21 cellular contexts compared by ENCODE assay signal in genomic region chr5:4994994-4995393, GRCh38.
A peak's percentile ranks its signal among the peaks of the same experiment; 100 is the strongest.
DNase-seq lines count a peak whose midpoint lies in the region; ATAC-seq, FAIRE-seq and TF ChIP-seq lines count a peak whose summit lies in the region.
"Had no signal": no experiment of that assay in that cellular context is flagged by ENCODE, and none has a peak within 500 bp of the region (broad histone marks: within the 10 kb centered on the region; RNA-seq: fewer than 3 reads in every experiment).

No MANE protein-coding gene starts in this region.

- H3K36me3 Mint-ChIP-seq in natural killer cell treated with Interleukin-12 subunit alpha and Interleukin-12 subunit beta and Interleukin-15 and Interleukin-18, amount 100 ng/mL, for 72 hours: no peaks in the 10 kb centered on the region
- H3K36me3 Mint-ChIP-seq: CD4-positive, CD25-positive, alpha-beta regulatory T cell had no signal

- H3K4me1 Mint-ChIP-seq in natural killer cell treated with Interleukin-12 subunit alpha and Interleukin-12 subunit beta and Interleukin-15 and Interleukin-18, amount 100 ng/mL, for 72 hours (ENCODE audit: low read depth in 2 of 2): no peaks in the 10 kb centered on the region
- H3K4me1 Mint-ChIP-seq: activated CD4-positive, alpha-beta T cell treated with anti-CD3 and anti-CD28 coated beads for 36 hours; CD4-positive, CD25-positive, alpha-beta regulatory T cell had no signal

- H3K4me3 Mint-ChIP-seq in natural killer cell treated with Interleukin-12 subunit alpha and Interleukin-12 subunit beta and Interleukin-15 and Interleukin-18, amount 100 ng/mL, for 72 hours: no peak overlapping the region
- H3K4me3 Mint-ChIP-seq: activated CD4-positive, alpha-beta T cell treated with anti-CD3 and anti-CD28 coated beads for 36 hours; CD4-positive, CD25-positive, alpha-beta regulatory T cell had no signal

- ATAC-seq in HG03432 (IDR thresholded peaks at IDR 0.05; ENCODE audit: unreplicated experiment): no peak
- no peak for ATAC-seq in natural killer cell treated with Interleukin-12 subunit alpha and Interleukin-12 subunit beta and Interleukin-15 and Interleukin-18, amount 100 ng/mL, for 72 hours
- ATAC-seq: activated CD4-positive, alpha-beta T cell treated with anti-CD3 and anti-CD28 coated beads for 36 hours; gastrocnemius medialis had no signal

- H3K36me3 ChIP-seq in kidney epithelial cell (ENCODE audit: control insufficient read depth, insufficient read depth, low read length): no peaks in the 10 kb centered on the region
- H3K36me3 ChIP-seq in effector memory CD4-positive, alpha-beta T cell (ENCODE audit: control insufficient read depth, insufficient read depth, low read length): no peaks in the 10 kb centered on the region
- H3K36me3 ChIP-seq: gastrocnemius medialis, MG63, prostate gland, vagina had no signal

- DNase-seq in AG10803 (ENCODE audit: low read depth) (peak; percentile 74), HTR-8/SVneo (ENCODE audit: insufficient read length, low spot score) (no peak), astrocyte of the hippocampus (ENCODE audit: low read depth, low spot score) (peak; percentile 74), kidney epithelial cell (ENCODE audit: low read depth) (peak; percentile 69), DMS 273 treated with DMSO at 0.1 percent for 48 hours (lab: John Stamatoyannopoulos, UW) (no peak)
- no peak for DNase-seq in effector memory CD4-positive, alpha-beta T cell
- no peak for DNase-seq in natural killer cell treated with Interleukin-12 subunit alpha and Interleukin-12 subunit beta and Interleukin-15 and Interleukin-18, amount 100 ng/mL, for 72 hours (ENCODE audit: low spot score)
- DNase-seq: activated CD4-positive, alpha-beta T cell treated with anti-CD3 and anti-CD28 coated beads for 36 hours; activated T-cell treated with anti-CD3 and anti-CD28 coated beads, Interleukin-2, amount 50 U/mL, for 1 hour; CD4-positive, CD25-positive, alpha-beta regulatory T cell; dermis blood vessel endothelial cell; gastrocnemius medialis; MG63; stimulated activated CD4-positive, alpha-beta T cell treated with anti-CD3 and anti-CD28 coated beads, Interleukin-1b, Interleukin-23, amount 100 ng/mL, for 48 hours; T-helper 1 cell had no signal

- no peaks in the 10 kb centered on the region for H3K9me3 ChIP-seq in effector memory CD4-positive, alpha-beta T cell (ENCODE audit: control insufficient read depth, low read length)
- H3K9me3 ChIP-seq: gastrocnemius medialis, MG63, prostate gland, vagina had no signal

- peaks cover 6% of the 10 kb centered on the region for H3K9me3 Mint-ChIP-seq in natural killer cell treated with Interleukin-12 subunit alpha and Interleukin-12 subunit beta and Interleukin-15 and Interleukin-18, amount 100 ng/mL, for 72 hours

- no peaks in the 10 kb centered on the region for H3K27me3 Mint-ChIP-seq in natural killer cell treated with Interleukin-12 subunit alpha and Interleukin-12 subunit beta and Interleukin-15 and Interleukin-18, amount 100 ng/mL, for 72 hours
- H3K27me3 Mint-ChIP-seq: activated CD4-positive, alpha-beta T cell treated with anti-CD3 and anti-CD28 coated beads for 36 hours; CD4-positive, CD25-positive, alpha-beta regulatory T cell had no signal

- no peaks in the 10 kb centered on the region for H3K27me3 ChIP-seq in kidney epithelial cell (ENCODE audit: control insufficient read depth, insufficient read depth, low read length)
- no peaks in the 10 kb centered on the region for H3K27me3 ChIP-seq in effector memory CD4-positive, alpha-beta T cell (replicated peaks; ENCODE audit: control insufficient read depth, insufficient read depth, low read length, poor library complexity, severe bottlenecking)
- H3K27me3 ChIP-seq: gastrocnemius medialis, vagina had no signal

- no peaks in the 10 kb centered on the region for H3K4me1 ChIP-seq in effector memory CD4-positive, alpha-beta T cell (ENCODE audit: control insufficient read depth, insufficient read depth, low read length, poor library complexity, severe bottlenecking)
- H3K4me1 ChIP-seq: gastrocnemius medialis, prostate gland, vagina had no signal

- no peak overlapping the region for H3K4me3 ChIP-seq in AG10803 (ENCODE audit: low read length)
- no peak overlapping the region for H3K4me3 ChIP-seq in kidney epithelial cell (ENCODE audit: low read depth, low read length)
- H3K4me3 ChIP-seq in effector memory CD4-positive, alpha-beta T cell (ENCODE audit: insufficient read depth, low read depth, low read length, poor library complexity, severe bottlenecking): no peak overlapping the region
- H3K4me3 ChIP-seq: gastrocnemius medialis, MG63, prostate gland, vagina had no signal

- H3K27ac Mint-ChIP-seq in natural killer cell treated with Interleukin-12 subunit alpha and Interleukin-12 subunit beta and Interleukin-15 and Interleukin-18, amount 100 ng/mL, for 72 hours: no peak overlapping the region
- H3K27ac Mint-ChIP-seq: activated CD4-positive, alpha-beta T cell treated with anti-CD3 and anti-CD28 coated beads for 36 hours; CD4-positive, CD25-positive, alpha-beta regulatory T cell had no signal

- no peak overlapping the region for H3K27ac ChIP-seq in effector memory CD4-positive, alpha-beta T cell (ENCODE audit: insufficient read depth, low read length, poor library complexity, severe bottlenecking)
- H3K27ac ChIP-seq: gastrocnemius medialis, HL-60, prostate gland, vagina had no signal

- FAIRE-seq in HTR-8/SVneo (lab: Jason Lieb, UNC): peak; percentile 69
- FAIRE-seq: G401.6, islet of Langerhans had no signal

- TF ChIP-seq CTCF in AG10803 (conservative IDR thresholded peaks at IDR 0.05; ENCODE audit: low read length): no peak
- no peak for TF ChIP-seq CTCF in kidney epithelial cell (IDR thresholded peaks at IDR 0.05; ENCODE audit: insufficient read depth, low read length, poor library complexity, severe bottlenecking)

Comparison
In these comparisons a context has a peak if more than half of its experiments do, and no peak if none do; other contexts are left out.
1. DNase-seq: peak in AG10803 (single experiment), astrocyte of the hippocampus (single experiment) and kidney epithelial cell (single experiment); none in HTR-8/SVneo (single experiment), DMS 273 treated with DMSO at 0.1 percent for 48 hours (single experiment), effector memory CD4-positive, alpha-beta T cell (0 of 3) and natural killer cell treated with Interleukin-12 subunit alpha and Interleukin-12 subunit beta and Interleukin-15 and Interleukin-18, amount 100 ng/mL, for 72 hours (single experiment).